Comparison of ENCODE assay signal across 8 cellular contexts in the genomic region with DNA sequence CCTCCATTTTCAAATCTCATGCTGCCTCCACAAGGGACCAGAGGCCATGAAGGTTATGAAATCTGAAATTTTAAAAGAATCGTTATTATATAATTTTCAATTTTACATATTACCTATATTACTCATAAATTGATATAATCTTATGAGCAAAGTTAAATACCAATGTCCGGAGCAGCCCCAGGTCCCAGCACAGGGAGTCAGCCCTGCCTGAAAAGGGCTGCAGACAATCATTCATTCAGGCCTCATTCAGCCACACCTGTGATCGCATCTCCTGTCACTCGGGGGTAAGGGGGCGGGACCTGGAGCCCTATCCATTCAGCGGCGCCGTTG.
DNase-seq lines count a peak whose midpoint lies in the region; ATAC-seq, FAIRE-seq and TF ChIP-seq lines count a peak whose summit lies in the region.

No MANE protein-coding gene starts in this region.

- peak overlapping the region; percentile 92 for H3K4me3 Mint-ChIP-seq in activated naive CD8-positive, alpha-beta T cell treated with anti-CD3 and anti-CD28 coated beads, Interleukin-2, amount 10 ng/mL, durations not matched to agents 7 days and 5 days
- peak overlapping the region; percentile 87 to 91 (median 88) for H3K4me3 Mint-ChIP-seq in immature natural killer cell

- peaks cover 28% of the 10 kb centered on the region for H3K4me1 Mint-ChIP-seq in activated naive CD8-positive, alpha-beta T cell treated with anti-CD3 and anti-CD28 coated beads, Interleukin-2, amount 10 ng/mL, durations not matched to agents 7 days and 5 days
- H3K4me1 Mint-ChIP-seq in immature natural killer cell = peaks cover 33 to 37% of the 10 kb centered on the region in 2 donors

- H3K36me3 Mint-ChIP-seq in activated naive CD8-positive, alpha-beta T cell treated with anti-CD3 and anti-CD28 coated beads, Interleukin-2, amount 10 ng/mL, durations not matched to agents 7 days and 5 days = peaks cover 25% of the 10 kb centered on the region
- H3K36me3 Mint-ChIP-seq in immature natural killer cell = peaks cover 0 to 7% (median 6%) of the 10 kb centered on the region in 3 donors

- no peaks in the 10 kb centered on the region for H3K9me3 Mint-ChIP-seq in activated naive CD8-positive, alpha-beta T cell treated with anti-CD3 and anti-CD28 coated beads, Interleukin-2, amount 10 ng/mL, durations not matched to agents 7 days and 5 days
- no peaks in the 10 kb centered on the region for H3K9me3 Mint-ChIP-seq in immature natural killer cell

- FAIRE-seq in GM18507 (lab: Jason Lieb, UNC) = no peak

- no peak for TF ChIP-seq EP300 in tibial nerve (IDR thresholded peaks at IDR 0.05)

- no peak for ATAC-seq in activated naive CD8-positive, alpha-beta T cell treated with anti-CD3 and anti-CD28 coated beads, Interleukin-2, amount 10 ng/mL, durations not matched to agents 7 days and 5 days (ENCODE audit: low read depth)

- H3K4me1 ChIP-seq in BLaER1 (peaks cover 35% of the 10 kb centered on the region), tibial nerve (peaks cover 0 to 20% (median 0%) of the 10 kb centered on the region in 4 donors)

- H3K36me3 ChIP-seq in BLaER1 (peaks cover 30% of the 10 kb centered on the region), KOPT-K1 (ENCODE audit: insufficient read depth, low read length) (peaks cover 29% of the 10 kb centered on the region), tibial nerve (peaks cover 0 to 26% (median 0%) of the 10 kb centered on the region in 3 donors)

- TF ChIP-seq POLR2A in tibial nerve (IDR thresholded peaks at IDR 0.05) = no peak

- H3K9me3 ChIP-seq in BLaER1 (no peaks in the 10 kb centered on the region), KOPT-K1 (ENCODE audit: insufficient read depth, low read length, poor library complexity, severe bottlenecking) (no peaks in the 10 kb centered on the region), tibial nerve (no peaks in the 10 kb centered on the region)

- H3K27me3 Mint-ChIP-seq in activated naive CD8-positive, alpha-beta T cell treated with anti-CD3 and anti-CD28 coated beads, Interleukin-2, amount 10 ng/mL, durations not matched to agents 7 days and 5 days = no peaks in the 10 kb centered on the region
- H3K27me3 Mint-ChIP-seq in immature natural killer cell (ENCODE audit: low read depth in 3 of 3) = peaks cover 0 to 7% (median 1%) of the 10 kb centered on the region in 3 donors

- WGBS in tibial nerve, 2 donors = 13 to 14% methylated on average over 8 of the region's 8 CpGs

- peaks cover 33% of the 10 kb centered on the region for H4K20me1 ChIP-seq in BLaER1

- TF ChIP-seq CTCF in tibial nerve (IDR thresholded peaks at IDR 0.05) = no peak

- POLR2A ChIA-PET in activated naive CD8-positive, alpha-beta T cell treated with anti-CD3 and anti-CD28 coated beads, Interleukin-2, amount 10 ng/mL, durations not matched to agents 7 days and 5 days (lab: Charles Lee) = interaction anchor here (1.0 to 8.1 kb wide), 4 partner anchors 9 to 223 kb away, joined by 4 to 68 read pairs (median 4); a partner anchor contains a TSS

- H3K4me2 ChIP-seq in BLaER1 = peak overlapping the region; percentile 89

- peak overlapping the region; percentile 83 for H3K27ac Mint-ChIP-seq in activated naive CD8-positive, alpha-beta T cell treated with anti-CD3 and anti-CD28 coated beads, Interleukin-2, amount 10 ng/mL, durations not matched to agents 7 days and 5 days
- peak overlapping the region; percentile 51 to 85 (median 73) for H3K27ac Mint-ChIP-seq in immature natural killer cell

- peak overlapping the region; percentile 93 for H3K4me3 ChIP-seq in BLaER1
- peak overlapping the region; percentile 49 to 82 (median 70) for H3K4me3 ChIP-seq in tibial nerve

- DNase-seq in GM18507 (ENCODE audit: extremely low spot score, insufficient read length, low read depth) = peak; percentile 77
- no peak for DNase-seq in activated naive CD8-positive, alpha-beta T cell treated with anti-CD3 and anti-CD28 coated beads, Interleukin-2, amount 10 ng/mL, durations not matched to agents 7 days and 5 days
- peak in 1 of 3 donors; percentile 69 for DNase-seq in immature natural killer cell
- DNase-seq in tibial nerve (ENCODE audit: low spot score in 2 of 2) = no peak
- DNase-seq in occipital lobe (lab: John Stamatoyannopoulos, UW) = no peak
- DNase-seq in superior temporal gyrus (ENCODE audit: extremely low spot score) = no peak

- H3K27ac ChIP-seq in BLaER1 (peak overlapping the region; percentile 84; the same call in 1 of the 2 replicates), KOPT-K1 (ENCODE audit: low read depth, low read length, poor library complexity, severe bottlenecking) (peak overlapping the region; percentile 83), tibial nerve (peak overlapping the region in 2 of 4 donors; percentile 71 to 87)

- peak overlapping the region; percentile 86 for H3K9ac ChIP-seq in BLaER1

- no peaks in the 10 kb centered on the region for H3K27me3 ChIP-seq in BLaER1
- H3K27me3 ChIP-seq in tibial nerve = peaks cover 0 to 7% of the 10 kb centered on the region in 2 donors
